Comparison of ENCODE assay signal across 17 cellular contexts in genomic region chr7:127798023-127798422, GRCh38.
DNase-seq lines count a peak whose midpoint lies in the region; ATAC-seq and TF ChIP-seq lines count a peak whose summit lies in the region.
"Had no signal": no experiment of that assay in that cellular context is flagged by ENCODE, and none has a peak within 500 bp of the region (broad histone marks: within the 10 kb centered on the region; RNA-seq: fewer than 3 reads in every experiment).

No MANE protein-coding gene starts in this region.

- peaks cover 4% of the 10 kb centered on the region for H3K9me3 Mint-ChIP-seq in glutamatergic neuron (ENCODE audit: unreplicated experiment)
- H3K9me3 Mint-ChIP-seq in natural killer cell treated with Interleukin-12 subunit alpha and Interleukin-12 subunit beta and Interleukin-15 and Interleukin-18, amount 100 ng/mL, for 72 hours, result no peaks in the 10 kb centered on the region
- H3K9me3 Mint-ChIP-seq: natural killer cell had no signal

- TF ChIP-seq CTCF in adrenal gland (IDR thresholded peaks at IDR 0.05) (no peak), glutamatergic neuron (IDR thresholded peaks at IDR 0.05; ENCODE audit: partially characterized antibody, unreplicated experiment) (no peak)

- intact Hi-C loops in left cardiac atrium (cut with DNase I), result no loop called here
- intact Hi-C loops in cardiac septum (cut with DNase I), result no loop called here
- intact Hi-C loops in adrenal gland (cut with DNase I), result no loop called here

- DNase-seq in left cardiac atrium (peak; percentile 26), cardiac septum (ENCODE audit: low spot score) (no peak), adrenal gland (peak; percentile 50 to 78 (median 61)), glutamatergic neuron (no peak), T-helper 17 cell (no peak), HEK293T (ENCODE audit: extremely low spot score) (no peak), NOMO-1 treated with DMSO at 0.1 percent for 48 hours (lab: John Stamatoyannopoulos, UW; ENCODE audit: unreplicated experiment) (no peak)
- no peak for DNase-seq in natural killer cell treated with Interleukin-12 subunit alpha and Interleukin-12 subunit beta and Interleukin-15 and Interleukin-18, amount 100 ng/mL, for 72 hours (ENCODE audit: low spot score)
- DNase-seq: activated CD4-positive, CD25-positive, alpha-beta regulatory T cell treated with anti-CD3 and anti-CD28 coated beads, Interleukin-2, amount 50 U/mL, for 72 hours; activated naive CD4-positive, alpha-beta T cell; COR-L47; effector CD4-positive, alpha-beta T cell; foreskin melanocyte; GDM1; natural killer cell; NCI-H146 had no signal

- WGBS in adrenal gland, 4 donors, result 50 to 65% (median 57%) methylated on average over 3 of the region's 3 CpGs

- H3K27ac Mint-ChIP-seq in glutamatergic neuron (ENCODE audit: unreplicated experiment), result peak overlapping the region; percentile 39
- no peak overlapping the region for H3K27ac Mint-ChIP-seq in T-helper 17 cell
- no peak overlapping the region for H3K27ac Mint-ChIP-seq in natural killer cell treated with Interleukin-12 subunit alpha and Interleukin-12 subunit beta and Interleukin-15 and Interleukin-18, amount 100 ng/mL, for 72 hours
- H3K27ac Mint-ChIP-seq: natural killer cell had no signal

- H3K4me3 ChIP-seq in adrenal gland, result no peak overlapping the region
- H3K4me3 ChIP-seq: breast epithelium had no signal

- peaks cover 15% of the 10 kb centered on the region for H3K4me1 Mint-ChIP-seq in glutamatergic neuron (ENCODE audit: low read depth, unreplicated experiment)
- peaks cover 43% of the 10 kb centered on the region for H3K4me1 Mint-ChIP-seq in T-helper 17 cell
- H3K4me1 Mint-ChIP-seq in natural killer cell treated with Interleukin-12 subunit alpha and Interleukin-12 subunit beta and Interleukin-15 and Interleukin-18, amount 100 ng/mL, for 72 hours (ENCODE audit: low read depth in 2 of 2), result peaks cover 12 to 23% of the 10 kb centered on the region in 2 donors

- no peaks in the 10 kb centered on the region for H3K9me3 ChIP-seq in adrenal gland (replicated peaks in 1 of 3)
- H3K9me3 ChIP-seq in T-helper 17 cell (ENCODE audit: control insufficient read depth, low read length, poor library complexity, severe bottlenecking), result no peaks in the 10 kb centered on the region
- H3K9me3 ChIP-seq: breast epithelium had no signal

- H3K4me1 ChIP-seq in adrenal gland (replicated peaks in 1 of 2), result peaks cover 5 to 39% of the 10 kb centered on the region in 2 donors

- POLR2A ChIA-PET in HEK293T (lab: Yijun Ruan, JAX), result no interaction called here

- H3K27me3 Mint-ChIP-seq in glutamatergic neuron (ENCODE audit: unreplicated experiment) (no peaks in the 10 kb centered on the region), T-helper 17 cell (no peaks in the 10 kb centered on the region)
- H3K27me3 Mint-ChIP-seq in natural killer cell treated with Interleukin-12 subunit alpha and Interleukin-12 subunit beta and Interleukin-15 and Interleukin-18, amount 100 ng/mL, for 72 hours, result no peaks in the 10 kb centered on the region

- H3K27me3 ChIP-seq in adrenal gland, result no peaks in the 10 kb centered on the region
- H3K27me3 ChIP-seq: breast epithelium had no signal

- no peaks in the 10 kb centered on the region for H3K36me3 ChIP-seq in adrenal gland (replicated peaks in 1 of 2)
- H3K36me3 ChIP-seq: breast epithelium had no signal

- peak in 1 of 2 donors; percentile 27 for ATAC-seq in left cardiac atrium
- ATAC-seq in T-helper 17 cell, result no peak
- no peak for ATAC-seq in natural killer cell treated with Interleukin-12 subunit alpha and Interleukin-12 subunit beta and Interleukin-15 and Interleukin-18, amount 100 ng/mL, for 72 hours
- ATAC-seq: natural killer cell had no signal

- no peak overlapping the region for H3K4me3 Mint-ChIP-seq in glutamatergic neuron (ENCODE audit: unreplicated experiment)
- no peak overlapping the region for H3K4me3 Mint-ChIP-seq in T-helper 17 cell
- H3K4me3 Mint-ChIP-seq in natural killer cell treated with Interleukin-12 subunit alpha and Interleukin-12 subunit beta and Interleukin-15 and Interleukin-18, amount 100 ng/mL, for 72 hours, result no peak overlapping the region
- H3K4me3 Mint-ChIP-seq: natural killer cell had no signal

- TF ChIP-seq POLR2A in adrenal gland (IDR thresholded peaks at IDR 0.05), result no peak

- H3K27ac ChIP-seq in adrenal gland, result no peak overlapping the region
- H3K27ac ChIP-seq: breast epithelium had no signal

- CTCF ChIA-PET in HEK293T (lab: Yijun Ruan, JAX), result no interaction called here

- H3K36me3 Mint-ChIP-seq in glutamatergic neuron (ENCODE audit: unreplicated experiment) (no peaks in the 10 kb centered on the region), T-helper 17 cell (ENCODE audit: low read depth) (no peaks in the 10 kb centered on the region)
- no peaks in the 10 kb centered on the region for H3K36me3 Mint-ChIP-seq in natural killer cell treated with Interleukin-12 subunit alpha and Interleukin-12 subunit beta and Interleukin-15 and Interleukin-18, amount 100 ng/mL, for 72 hours
- H3K36me3 Mint-ChIP-seq: natural killer cell had no signal

TF ChIP-seq in HEK293T, 16 proteins besides CTCF, POLR2A, EP300 and RAD21:
- TF ChIP-seq ELF4 (IDR thresholded peaks at IDR 0.05), result no peak
- TF ChIP-seq SUZ12 (IDR thresholded peaks at IDR 0.05), result no peak
- no peak for TF ChIP-seq TARDBP (IDR thresholded peaks at IDR 0.05)
- TF ChIP-seq ARNT (IDR thresholded peaks at IDR 0.05), result no peak
- TF ChIP-seq HDGF (IDR thresholded peaks at IDR 0.05; ENCODE audit: borderline replicate concordance), result no peak
- no peak for TF ChIP-seq LEF1 (IDR thresholded peaks at IDR 0.05; ENCODE audit: borderline replicate concordance)
- no peak for TF ChIP-seq PKNOX1 (IDR thresholded peaks at IDR 0.05)
- no peak for TF ChIP-seq FOXK2 (IDR thresholded peaks at IDR 0.05)
- TF ChIP-seq FOXA1 (IDR thresholded peaks at IDR 0.05), result no peak
- TF ChIP-seq L3MBTL2 (conservative IDR thresholded peaks at IDR 0.05), result no peak
- TF ChIP-seq SP1 (IDR thresholded peaks at IDR 0.05), result no peak
- TF ChIP-seq CTBP1 (IDR thresholded peaks at IDR 0.05; ENCODE audit: borderline replicate concordance), result no peak
- TF ChIP-seq BHLHE40 (IDR thresholded peaks at IDR 0.05; ENCODE audit: borderline replicate concordance), result no peak
- TF ChIP-seq ZNF384 (IDR thresholded peaks at IDR 0.05), result no peak
- no peak for TF ChIP-seq FOXM1 (IDR thresholded peaks at IDR 0.05; ENCODE audit: borderline replicate concordance)

Comparison
In these comparisons a context has a peak if more than half of its experiments do, and no peak if none do; other contexts are left out.
1. DNase-seq: peak in left cardiac atrium (single experiment) and adrenal gland (7 of 7); none in cardiac septum (single experiment), glutamatergic neuron (single experiment), T-helper 17 cell (0 of 3), HEK293T (single experiment), NOMO-1 treated with DMSO at 0.1 percent for 48 hours (single experiment) and natural killer cell treated with Interleukin-12 subunit alpha and Interleukin-12 subunit beta and Interleukin-15 and Interleukin-18, amount 100 ng/mL, for 72 hours (single experiment).